19 cellular contexts compared by ENCODE assay signal in the genomic region with DNA sequence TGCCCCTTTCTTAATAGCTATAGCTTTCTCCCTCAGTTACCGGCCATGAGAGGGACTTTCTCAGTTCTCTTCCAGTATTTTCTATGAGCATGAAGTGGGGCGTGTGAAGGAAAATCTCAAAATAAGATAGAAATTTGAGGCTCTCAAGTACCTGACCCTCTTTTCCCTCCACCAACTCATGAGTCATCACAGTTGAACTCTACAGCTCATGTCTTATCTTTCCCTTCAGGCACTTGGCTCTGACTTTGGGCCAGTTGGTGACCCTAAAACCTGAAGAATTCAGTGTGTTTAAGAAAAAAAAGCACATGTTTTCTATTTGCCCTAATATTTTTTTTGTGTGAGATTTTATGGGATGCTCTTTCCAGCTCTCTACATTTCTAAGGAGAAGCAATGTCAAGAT.
"Had no signal": no experiment of that assay in that cellular context is flagged by ENCODE, and none has a peak within 500 bp of the region (broad histone marks: within the 10 kb centered on the region; RNA-seq: fewer than 3 reads in every experiment).

No MANE protein-coding gene starts in this region.

- DNase-seq: activated CD4-positive, alpha-beta T cell treated with anti-CD3 and anti-CD28 coated beads for 4 hours; activated CD8-positive, alpha-beta memory T cell treated with anti-CD3 and anti-CD28 coated beads, Interleukin-2, amount 50 U/mL, for 4 hours; activated CD8-positive, alpha-beta T cell treated with anti-CD3 and anti-CD28 coated beads for 36 hours; activated naive CD4-positive, alpha-beta T cell; activated naive CD8-positive, alpha-beta T cell treated with anti-CD3 and anti-CD28 coated beads, Interleukin-2, amount 50 U/mL, for 24 hours; activated T-cell treated with anti-CD3 and anti-CD28 coated beads, Interleukin-2, amount 50 U/mL, for 1 hour; amniotic stem cell; cortex of kidney; MG63; NCI-H1105 treated with DMSO at 0.1 percent for 48 hours; NCI-H1436 treated with DMSO at 0.1 percent for 48 hours; NCI-H187; NCI-H2081; NCI-H446; NCI-H524; Right ventricle myocardium superior; RPMI8226; SJCRH30; SK-N-SH had no signal
